Comparison of ENCODE assay signal across 1 cellular context in genomic region chr1:248926401-248927182, GRCh38.
TF ChIP-seq lines count a peak whose summit lies in the region.

No MANE protein-coding gene starts in this region.

TF ChIP-seq in K562, 482 proteins besides CTCF, POLR2A, EP300 and RAD21 (continued from another document):
- TF ChIP-seq, protein P1, sequence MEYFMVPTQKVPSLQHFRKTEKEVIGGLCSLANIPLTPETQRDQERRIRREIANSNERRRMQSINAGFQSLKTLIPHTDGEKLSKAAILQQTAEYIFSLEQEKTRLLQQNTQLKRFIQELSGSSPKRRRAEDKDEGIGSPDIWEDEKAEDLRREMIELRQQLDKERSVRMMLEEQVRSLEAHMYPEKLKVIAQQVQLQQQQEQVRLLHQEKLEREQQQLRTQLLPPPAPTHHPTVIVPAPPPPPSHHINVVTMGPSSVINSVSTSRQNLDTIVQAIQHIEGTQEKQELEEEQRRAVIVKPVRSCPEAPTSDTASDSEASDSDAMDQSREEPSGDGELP (CRISPR knock-in tag; IDR thresholded peaks at IDR 0.05; ENCODE audit: borderline replicate concordance), result peak; percentile 58
- TF ChIP-seq, protein P2, sequence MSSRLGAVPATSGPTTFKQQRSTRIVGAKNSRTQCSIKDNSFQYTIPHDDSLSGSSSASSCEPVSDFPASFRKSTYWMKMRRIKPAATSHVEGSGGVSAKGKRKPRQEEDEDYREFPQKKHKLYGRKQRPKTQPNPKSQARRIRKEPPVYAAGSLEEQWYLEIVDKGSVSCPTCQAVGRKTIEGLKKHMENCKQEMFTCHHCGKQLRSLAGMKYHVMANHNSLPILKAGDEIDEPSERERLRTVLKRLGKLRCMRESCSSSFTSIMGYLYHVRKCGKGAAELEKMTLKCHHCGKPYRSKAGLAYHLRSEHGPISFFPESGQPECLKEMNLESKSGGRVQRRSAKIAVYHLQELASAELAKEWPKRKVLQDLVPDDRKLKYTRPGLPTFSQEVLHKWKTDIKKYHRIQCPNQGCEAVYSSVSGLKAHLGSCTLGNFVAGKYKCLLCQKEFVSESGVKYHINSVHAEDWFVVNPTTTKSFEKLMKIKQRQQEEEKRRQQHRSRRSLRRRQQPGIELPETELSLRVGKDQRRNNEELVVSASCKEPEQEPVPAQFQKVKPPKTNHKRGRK (tag; IDR thresholded peaks at IDR 0.05), result no peak
- no peak for TF ChIP-seq CHCHD3 (CRISPR knock-in tag; IDR thresholded peaks at IDR 0.05)
- TF ChIP-seq KLF1 (tag; IDR thresholded peaks at IDR 0.05), result no peak
- TF ChIP-seq, protein P3, sequence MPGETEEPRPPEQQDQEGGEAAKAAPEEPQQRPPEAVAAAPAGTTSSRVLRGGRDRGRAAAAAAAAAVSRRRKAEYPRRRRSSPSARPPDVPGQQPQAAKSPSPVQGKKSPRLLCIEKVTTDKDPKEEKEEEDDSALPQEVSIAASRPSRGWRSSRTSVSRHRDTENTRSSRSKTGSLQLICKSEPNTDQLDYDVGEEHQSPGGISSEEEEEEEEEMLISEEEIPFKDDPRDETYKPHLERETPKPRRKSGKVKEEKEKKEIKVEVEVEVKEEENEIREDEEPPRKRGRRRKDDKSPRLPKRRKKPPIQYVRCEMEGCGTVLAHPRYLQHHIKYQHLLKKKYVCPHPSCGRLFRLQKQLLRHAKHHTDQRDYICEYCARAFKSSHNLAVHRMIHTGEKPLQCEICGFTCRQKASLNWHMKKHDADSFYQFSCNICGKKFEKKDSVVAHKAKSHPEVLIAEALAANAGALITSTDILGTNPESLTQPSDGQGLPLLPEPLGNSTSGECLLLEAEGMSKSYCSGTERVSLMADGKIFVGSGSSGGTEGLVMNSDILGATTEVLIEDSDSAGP (CRISPR knock-in tag; IDR thresholded peaks at IDR 0.05), result no peak
